In the genomic region with DNA sequence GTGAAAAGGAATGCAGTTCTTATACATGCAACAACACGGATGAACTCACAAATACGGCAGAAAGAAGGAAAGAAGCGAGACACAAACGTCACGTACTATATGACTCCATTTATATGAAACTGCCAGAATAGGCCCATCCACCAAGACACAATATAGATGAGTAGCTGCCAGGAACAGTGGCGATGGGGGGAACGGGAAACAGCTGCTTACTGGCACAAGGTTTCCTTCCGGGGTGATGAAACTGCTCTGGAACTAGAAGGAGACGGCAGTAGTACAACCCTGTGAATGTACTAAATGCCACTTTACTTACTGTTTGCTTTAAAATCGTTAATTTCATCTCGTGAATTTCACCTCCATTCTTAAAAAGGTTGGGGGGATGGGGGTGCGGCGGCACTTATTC, we compare ENCODE assay signal across 1 cellular context.
TF ChIP-seq lines count a peak whose summit lies in the region.

No MANE protein-coding gene starts in this region.

TF ChIP-seq in K562, 482 proteins besides CTCF, POLR2A, EP300 and RAD21:
- peak; percentile 18; the same call in 1 of the 2 replicates for TF ChIP-seq ZFX (CRISPR knock-in tag; IDR thresholded peaks at IDR 0.05)
- TF ChIP-seq MYC (IDR thresholded peaks at IDR 0.05; ENCODE audit: low read depth, low read length), result no peak
- TF ChIP-seq MYC (CRISPR knock-in tag; IDR thresholded peaks at IDR 0.05; ENCODE audit: borderline replicate concordance, low read depth), result no peak
- TF ChIP-seq CBFB (CRISPR knock-in tag; IDR thresholded peaks at IDR 0.05), result no peak
